ENCODE assay signal across 8 cellular contexts in genomic region chr15:85858586-85859375, GRCh38.
DNase-seq lines count a peak whose midpoint lies in the region; ATAC-seq and TF ChIP-seq lines count a peak whose summit lies in the region.

No MANE protein-coding gene starts in this region.

- DNase-seq in AG10803 (ENCODE audit: low read depth) (peak; percentile 55), NCI-H2196 treated with DMSO at 0.1 percent for 48 hours (lab: John Stamatoyannopoulos, UW; ENCODE audit: unreplicated experiment) (peak; percentile 1), choroid plexus epithelial cell (ENCODE audit: low read depth) (peak; percentile 68), left lung (peak; percentile 62 to 85)
- peak; percentile 68 to 73 for DNase-seq in activated CD4-positive, alpha-beta T cell treated with anti-CD3 and anti-CD28 coated beads for 4 hours
- DNase-seq in stimulated activated CD4-positive, alpha-beta T cell treated with anti-CD3 and anti-CD28 coated beads, TNF-alpha, amount 100 ng/mL, for 1 hour (ENCODE audit: low read depth in 3 of 3, low spot score in 1 of 3) = peak; percentile 45 to 63 (median 50)

- no peaks in the 10 kb centered on the region for H3K9me3 ChIP-seq in left lung

- no peaks in the 10 kb centered on the region for H3K4me1 ChIP-seq in left lung

- ATAC-seq in GM18873 (IDR thresholded peaks at IDR 0.05; ENCODE audit: low FRiP score, unreplicated experiment) (peak; percentile 86), HG03103 (IDR thresholded peaks at IDR 0.05; ENCODE audit: low read depth, unreplicated experiment) (peak; percentile 94), left lung (peak; percentile 95)

- H3K4me3 ChIP-seq in AG10803 (ENCODE audit: low read length) = peak overlapping the region; percentile 7; the same call in 1 of the 2 replicates
- H3K4me3 ChIP-seq in choroid plexus epithelial cell (ENCODE audit: low read depth, low read length) = peak overlapping the region; percentile 17
- no peak overlapping the region for H3K4me3 ChIP-seq in left lung

- peaks cover 0 to 38% of the 10 kb centered on the region in 2 donors for H3K27me3 ChIP-seq in left lung

- intact Hi-C loops in left lung (cut with DNase I) = no loop called here

- H3K36me3 ChIP-seq in left lung = no peaks in the 10 kb centered on the region

- TF ChIP-seq CTCF in AG10803 (conservative IDR thresholded peaks at IDR 0.05; ENCODE audit: low read length) (peak; percentile 71), choroid plexus epithelial cell (conservative IDR thresholded peaks at IDR 0.05; ENCODE audit: low read depth, low read length) (peak; percentile 77), left lung (IDR thresholded peaks at IDR 0.05) (peak; percentile 78 to 82)

- H3K27ac ChIP-seq in left lung = no peak overlapping the region

Comparison
In these comparisons a context has a peak if more than half of its experiments do, and no peak if none do; other contexts are left out.
1. DNase-seq: peak in every context shown above with its lines; median percentile 74 in left lung; 70 in activated CD4-positive, alpha-beta T cell treated with anti-CD3 and anti-CD28 coated beads for 4 hours; 68 in choroid plexus epithelial cell; 55 in AG10803; 50 in stimulated activated CD4-positive, alpha-beta T cell treated with anti-CD3 and anti-CD28 coated beads, TNF-alpha, amount 100 ng/mL, for 1 hour; 1 in NCI-H2196 treated with DMSO at 0.1 percent for 48 hours.
2. H3K4me3 ChIP-seq: peak in AG10803 (single experiment) and choroid plexus epithelial cell (single experiment); none in left lung (0 of 2).
3. Peak in every context shown above with its lines, with median percentiles within 50 percentile points of each other: CTCF ChIP-seq and ATAC-seq.